Comparison of ENCODE assay signal across 1 cellular context in the genomic region with DNA sequence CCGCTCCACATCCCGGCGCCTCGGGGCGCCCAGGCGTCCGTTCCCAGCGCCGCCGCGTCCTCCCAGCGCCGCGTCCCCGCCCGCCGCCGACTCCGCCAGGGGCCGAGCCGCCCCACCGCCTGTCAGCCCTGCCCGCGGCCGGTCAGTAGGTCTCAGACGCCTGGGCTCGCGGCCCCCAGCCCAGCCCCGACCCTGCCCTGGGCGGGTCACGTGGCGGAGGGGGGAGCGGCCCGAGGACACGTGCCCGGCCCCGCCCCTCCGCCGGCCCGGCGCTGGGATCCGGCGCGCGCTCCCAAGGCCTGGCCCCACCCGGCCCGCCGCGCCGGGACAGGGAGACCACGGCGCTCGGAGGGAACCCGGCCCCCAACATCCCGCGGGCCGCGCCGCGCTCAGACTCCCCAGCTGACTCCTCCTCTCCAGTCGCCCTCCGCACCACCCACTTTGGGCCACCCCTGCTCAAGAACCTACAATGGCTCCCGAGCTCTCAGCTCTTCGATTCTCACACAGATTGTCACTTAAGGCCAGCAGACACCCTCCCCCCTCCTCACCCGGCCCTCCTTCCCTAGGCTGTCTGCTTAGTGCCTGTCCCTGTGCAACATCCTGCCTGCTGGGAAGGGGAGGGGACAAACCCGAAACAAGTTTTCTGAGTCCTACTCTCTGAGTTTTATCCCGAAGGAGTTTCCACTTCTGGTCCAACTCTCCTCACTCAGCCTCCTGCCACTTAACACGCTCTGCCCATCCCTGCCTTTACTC.
TF ChIP-seq lines count a peak whose summit lies in the region.

Gene RAB3IL1 (minus strand): TSS at position 210 of the 753 bp plus-strand sequence. CDS start 199 bp downstream, at position 11.

TF ChIP-seq in K562, 482 proteins besides CTCF, POLR2A, EP300 and RAD21 (continued from another document and continues in another):
- TF ChIP-seq RBM39 (optimal IDR thresholded peaks at IDR 0.05; ENCODE audit: low read depth, low read length) (no peak), PHF8 (IDR thresholded peaks at IDR 0.05; ENCODE audit: borderline replicate concordance, low read length) (peak; percentile 35; the same call in 1 of the 2 replicates), ZNF511 (CRISPR knock-in tag; IDR thresholded peaks at IDR 0.05) (0 out of 2 replicates have a peak, but pooled peaks have one; percentile 15), HCFC1 (IDR thresholded peaks at IDR 0.05; ENCODE audit: low read depth, low read length) (no peak), SUPT5H (IDR thresholded peaks at IDR 0.05) (no peak), BHLHE40 (IDR thresholded peaks at IDR 0.05; ENCODE audit: low read length) (peak; percentile 93), ELF1 (tag; IDR thresholded peaks at IDR 0.05) (no peak), MYC (IDR thresholded peaks at IDR 0.05; ENCODE audit: low read depth, low read length) (peak; percentile 80), MYC (CRISPR knock-in tag; IDR thresholded peaks at IDR 0.05; ENCODE audit: borderline replicate concordance, low read depth) (no peak), TEAD4 (IDR thresholded peaks at IDR 0.05; ENCODE audit: low read length) (no peak), TEAD4 (CRISPR knock-in tag; IDR thresholded peaks at IDR 0.05; ENCODE audit: borderline replicate concordance) (no peak), NR2F6 (CRISPR knock-in tag; IDR thresholded peaks at IDR 0.05) (no peak), SMARCE1 (IDR thresholded peaks at IDR 0.05) (peak; percentile 37; the same call in 1 of the 2 replicates), ZNF12 (CRISPR knock-in tag; IDR thresholded peaks at IDR 0.05) (no peak), E2F3 (CRISPR knock-in tag; IDR thresholded peaks at IDR 0.05) (no peak), ZNF146 (CRISPR knock-in tag; IDR thresholded peaks at IDR 0.05; ENCODE audit: unreplicated experiment) (no peak), TRIM24 (IDR thresholded peaks at IDR 0.05) (0 out of 4 replicates have a peak, but pooled peaks of 1 of the 2 experiments have one; percentile 24), HNRNPL (IDR thresholded peaks at IDR 0.05; ENCODE audit: low read depth, low read length) (no peak; the same call in 1 of the 2 replicates), MAZ (CRISPR knock-in tag; conservative IDR thresholded peaks at IDR 0.05 in 1 of 2, IDR thresholded peaks at IDR 0.05 in 1 of 2) (peak; percentile 58 to 80; a peak in 3 of 4 replicates), TEAD2 (tag; IDR thresholded peaks at IDR 0.05) (no peak), ZZZ3 (IDR thresholded peaks at IDR 0.05) (no peak), NFYB (IDR thresholded peaks at IDR 0.05; ENCODE audit: extremely low read depth, insufficient read length) (no peak), ZNF766 (CRISPR knock-in tag; conservative IDR thresholded peaks at IDR 0.05) (no peak), CGGBP1 (CRISPR knock-in tag; IDR thresholded peaks at IDR 0.05) (no peak), KDM2B (CRISPR knock-in tag; IDR thresholded peaks at IDR 0.05) (no peak), DPF2 (IDR thresholded peaks at IDR 0.05) (peak; percentile 49; the same call in 1 of the 2 replicates), GTF2F1 (IDR thresholded peaks at IDR 0.05; ENCODE audit: low read depth, low read length) (no peak), SP1 (CRISPR knock-in tag; IDR thresholded peaks at IDR 0.05) (peak; percentile 44; the same call in 1 of the 2 replicates), BDP1 (IDR thresholded peaks at IDR 0.05; ENCODE audit: insufficient read depth, insufficient read length) (no peak), NCOA1 (IDR thresholded peaks at IDR 0.05; ENCODE audit: low read depth) (no peak), XRCC3 (IDR thresholded peaks at IDR 0.05) (no peak), ZBTB17 (CRISPR knock-in tag; IDR thresholded peaks at IDR 0.05) (no peak), BRCA1 (IDR thresholded peaks at IDR 0.05) (no peak), BRCA1 (CRISPR knock-in tag; IDR thresholded peaks at IDR 0.05) (no peak), ARID2 (IDR thresholded peaks at IDR 0.05) (no peak), SMAD1 (IDR thresholded peaks at IDR 0.05; ENCODE audit: low read depth, low read length, partially characterized antibody) (no peak), NCOR1 (IDR thresholded peaks at IDR 0.05) (no peak), ZNF274 (IDR thresholded peaks at IDR 0.05; ENCODE audit: borderline replicate concordance, low read depth, low read length) (no peak), ADNP (tag; IDR thresholded peaks at IDR 0.05) (peak; percentile 72), MLX (CRISPR knock-in tag; conservative IDR thresholded peaks at IDR 0.05) (no peak)
- TF ChIP-seq, protein P1, sequence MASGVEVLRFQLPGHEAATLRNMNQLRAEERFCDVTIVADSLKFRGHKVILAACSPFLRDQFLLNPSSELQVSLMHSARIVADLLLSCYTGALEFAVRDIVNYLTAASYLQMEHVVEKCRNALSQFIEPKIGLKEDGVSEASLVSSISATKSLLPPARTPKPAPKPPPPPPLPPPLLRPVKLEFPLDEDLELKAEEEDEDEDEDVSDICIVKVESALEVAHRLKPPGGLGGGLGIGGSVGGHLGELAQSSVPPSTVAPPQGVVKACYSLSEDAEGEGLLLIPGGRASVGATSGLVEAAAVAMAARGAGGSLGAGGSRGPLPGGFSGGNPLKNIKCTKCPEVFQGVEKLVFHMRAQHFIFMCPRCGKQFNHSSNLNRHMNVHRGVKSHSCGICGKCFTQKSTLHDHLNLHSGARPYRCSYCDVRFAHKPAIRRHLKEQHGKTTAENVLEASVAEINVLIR (CRISPR knock-in tag; IDR thresholded peaks at IDR 0.05) = no peak
- TF ChIP-seq, protein P2, sequence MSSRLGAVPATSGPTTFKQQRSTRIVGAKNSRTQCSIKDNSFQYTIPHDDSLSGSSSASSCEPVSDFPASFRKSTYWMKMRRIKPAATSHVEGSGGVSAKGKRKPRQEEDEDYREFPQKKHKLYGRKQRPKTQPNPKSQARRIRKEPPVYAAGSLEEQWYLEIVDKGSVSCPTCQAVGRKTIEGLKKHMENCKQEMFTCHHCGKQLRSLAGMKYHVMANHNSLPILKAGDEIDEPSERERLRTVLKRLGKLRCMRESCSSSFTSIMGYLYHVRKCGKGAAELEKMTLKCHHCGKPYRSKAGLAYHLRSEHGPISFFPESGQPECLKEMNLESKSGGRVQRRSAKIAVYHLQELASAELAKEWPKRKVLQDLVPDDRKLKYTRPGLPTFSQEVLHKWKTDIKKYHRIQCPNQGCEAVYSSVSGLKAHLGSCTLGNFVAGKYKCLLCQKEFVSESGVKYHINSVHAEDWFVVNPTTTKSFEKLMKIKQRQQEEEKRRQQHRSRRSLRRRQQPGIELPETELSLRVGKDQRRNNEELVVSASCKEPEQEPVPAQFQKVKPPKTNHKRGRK (tag; IDR thresholded peaks at IDR 0.05) = no peak
- TF ChIP-seq, protein P3, sequence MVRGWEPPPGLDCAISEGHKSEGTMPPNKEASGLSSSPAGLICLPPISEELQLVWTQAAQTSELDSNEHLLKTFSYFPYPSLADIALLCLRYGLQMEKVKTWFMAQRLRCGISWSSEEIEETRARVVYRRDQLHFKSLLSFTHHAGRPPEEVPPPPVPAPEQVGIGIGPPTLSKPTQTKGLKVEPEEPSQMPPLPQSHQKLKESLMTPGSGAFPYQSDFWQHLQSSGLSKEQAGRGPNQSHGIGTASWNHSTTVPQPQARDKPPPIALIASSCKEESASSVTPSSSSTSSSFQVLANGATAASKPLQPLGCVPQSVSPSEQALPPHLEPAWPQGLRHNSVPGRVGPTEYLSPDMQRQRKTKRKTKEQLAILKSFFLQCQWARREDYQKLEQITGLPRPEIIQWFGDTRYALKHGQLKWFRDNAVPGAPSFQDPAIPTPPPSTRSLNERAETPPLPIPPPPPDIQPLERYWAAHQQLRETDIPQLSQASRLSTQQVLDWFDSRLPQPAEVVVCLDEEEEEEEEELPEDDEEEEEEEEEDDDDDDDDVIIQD (CRISPR knock-in tag; IDR thresholded peaks at IDR 0.05) = no peak
- TF ChIP-seq, protein P4, sequence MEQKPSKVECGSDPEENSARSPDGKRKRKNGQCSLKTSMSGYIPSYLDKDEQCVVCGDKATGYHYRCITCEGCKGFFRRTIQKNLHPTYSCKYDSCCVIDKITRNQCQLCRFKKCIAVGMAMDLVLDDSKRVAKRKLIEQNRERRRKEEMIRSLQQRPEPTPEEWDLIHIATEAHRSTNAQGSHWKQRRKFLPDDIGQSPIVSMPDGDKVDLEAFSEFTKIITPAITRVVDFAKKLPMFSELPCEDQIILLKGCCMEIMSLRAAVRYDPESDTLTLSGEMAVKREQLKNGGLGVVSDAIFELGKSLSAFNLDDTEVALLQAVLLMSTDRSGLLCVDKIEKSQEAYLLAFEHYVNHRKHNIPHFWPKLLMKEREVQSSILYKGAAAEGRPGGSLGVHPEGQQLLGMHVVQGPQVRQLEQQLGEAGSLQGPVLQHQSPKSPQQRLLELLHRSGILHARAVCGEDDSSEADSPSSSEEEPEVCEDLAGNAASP (IDR thresholded peaks at IDR 0.05) = no peak
- TF ChIP-seq, protein P5, sequence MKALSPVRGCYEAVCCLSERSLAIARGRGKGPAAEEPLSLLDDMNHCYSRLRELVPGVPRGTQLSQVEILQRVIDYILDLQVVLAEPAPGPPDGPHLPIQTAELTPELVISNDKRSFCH (CRISPR knock-in tag; IDR thresholded peaks at IDR 0.05) = no peak
- TF ChIP-seq, protein P5 (tag; IDR thresholded peaks at IDR 0.05) = peak; percentile 68; the same call in 1 of the 2 replicates
- TF ChIP-seq, protein P6, sequence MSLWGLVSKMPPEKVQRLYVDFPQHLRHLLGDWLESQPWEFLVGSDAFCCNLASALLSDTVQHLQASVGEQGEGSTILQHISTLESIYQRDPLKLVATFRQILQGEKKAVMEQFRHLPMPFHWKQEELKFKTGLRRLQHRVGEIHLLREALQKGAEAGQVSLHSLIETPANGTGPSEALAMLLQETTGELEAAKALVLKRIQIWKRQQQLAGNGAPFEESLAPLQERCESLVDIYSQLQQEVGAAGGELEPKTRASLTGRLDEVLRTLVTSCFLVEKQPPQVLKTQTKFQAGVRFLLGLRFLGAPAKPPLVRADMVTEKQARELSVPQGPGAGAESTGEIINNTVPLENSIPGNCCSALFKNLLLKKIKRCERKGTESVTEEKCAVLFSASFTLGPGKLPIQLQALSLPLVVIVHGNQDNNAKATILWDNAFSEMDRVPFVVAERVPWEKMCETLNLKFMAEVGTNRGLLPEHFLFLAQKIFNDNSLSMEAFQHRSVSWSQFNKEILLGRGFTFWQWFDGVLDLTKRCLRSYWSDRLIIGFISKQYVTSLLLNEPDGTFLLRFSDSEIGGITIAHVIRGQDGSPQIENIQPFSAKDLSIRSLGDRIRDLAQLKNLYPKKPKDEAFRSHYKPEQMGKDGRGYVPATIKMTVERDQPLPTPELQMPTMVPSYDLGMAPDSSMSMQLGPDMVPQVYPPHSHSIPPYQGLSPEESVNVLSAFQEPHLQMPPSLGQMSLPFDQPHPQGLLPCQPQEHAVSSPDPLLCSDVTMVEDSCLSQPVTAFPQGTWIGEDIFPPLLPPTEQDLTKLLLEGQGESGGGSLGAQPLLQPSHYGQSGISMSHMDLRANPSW (CRISPR knock-in tag; IDR thresholded peaks at IDR 0.05) = no peak
- TF ChIP-seq, protein P7, sequence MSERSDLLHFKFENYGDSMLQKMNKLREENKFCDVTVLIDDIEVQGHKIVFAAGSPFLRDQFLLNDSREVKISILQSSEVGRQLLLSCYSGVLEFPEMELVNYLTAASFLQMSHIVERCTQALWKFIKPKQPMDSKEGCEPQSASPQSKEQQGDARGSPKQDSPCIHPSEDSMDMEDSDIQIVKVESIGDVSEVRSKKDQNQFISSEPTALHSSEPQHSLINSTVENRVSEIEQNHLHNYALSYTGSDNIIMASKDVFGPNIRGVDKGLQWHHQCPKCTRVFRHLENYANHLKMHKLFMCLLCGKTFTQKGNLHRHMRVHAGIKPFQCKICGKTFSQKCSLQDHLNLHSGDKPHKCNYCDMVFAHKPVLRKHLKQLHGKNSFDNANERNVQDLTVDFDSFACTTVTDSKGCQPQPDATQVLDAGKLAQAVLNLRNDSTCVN (CRISPR knock-in tag; IDR thresholded peaks at IDR 0.05) = no peak
- TF ChIP-seq, protein P8, sequence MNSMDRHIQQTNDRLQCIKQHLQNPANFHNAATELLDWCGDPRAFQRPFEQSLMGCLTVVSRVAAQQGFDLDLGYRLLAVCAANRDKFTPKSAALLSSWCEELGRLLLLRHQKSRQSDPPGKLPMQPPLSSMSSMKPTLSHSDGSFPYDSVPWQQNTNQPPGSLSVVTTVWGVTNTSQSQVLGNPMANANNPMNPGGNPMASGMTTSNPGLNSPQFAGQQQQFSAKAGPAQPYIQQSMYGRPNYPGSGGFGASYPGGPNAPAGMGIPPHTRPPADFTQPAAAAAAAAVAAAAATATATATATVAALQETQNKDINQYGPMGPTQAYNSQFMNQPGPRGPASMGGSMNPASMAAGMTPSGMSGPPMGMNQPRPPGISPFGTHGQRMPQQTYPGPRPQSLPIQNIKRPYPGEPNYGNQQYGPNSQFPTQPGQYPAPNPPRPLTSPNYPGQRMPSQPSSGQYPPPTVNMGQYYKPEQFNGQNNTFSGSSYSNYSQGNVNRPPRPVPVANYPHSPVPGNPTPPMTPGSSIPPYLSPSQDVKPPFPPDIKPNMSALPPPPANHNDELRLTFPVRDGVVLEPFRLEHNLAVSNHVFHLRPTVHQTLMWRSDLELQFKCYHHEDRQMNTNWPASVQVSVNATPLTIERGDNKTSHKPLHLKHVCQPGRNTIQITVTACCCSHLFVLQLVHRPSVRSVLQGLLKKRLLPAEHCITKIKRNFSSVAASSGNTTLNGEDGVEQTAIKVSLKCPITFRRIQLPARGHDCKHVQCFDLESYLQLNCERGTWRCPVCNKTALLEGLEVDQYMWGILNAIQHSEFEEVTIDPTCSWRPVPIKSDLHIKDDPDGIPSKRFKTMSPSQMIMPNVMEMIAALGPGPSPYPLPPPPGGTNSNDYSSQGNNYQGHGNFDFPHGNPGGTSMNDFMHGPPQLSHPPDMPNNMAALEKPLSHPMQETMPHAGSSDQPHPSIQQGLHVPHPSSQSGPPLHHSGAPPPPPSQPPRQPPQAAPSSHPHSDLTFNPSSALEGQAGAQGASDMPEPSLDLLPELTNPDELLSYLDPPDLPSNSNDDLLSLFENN (IDR thresholded peaks at IDR 0.05; ENCODE audit: low read depth in 2 of 2, low read length in 2 of 2) = no peak
